Comparison of ENCODE assay signal across 2 cellular contexts in genomic region chr20:8162610-8163009, GRCh38.
TF ChIP-seq lines count a peak whose summit lies in the region.

No MANE protein-coding gene starts in this region.

TF ChIP-seq in SK-N-SH, 30 proteins besides CTCF, POLR2A, EP300 and RAD21 (continued from another document):
- no peak for TF ChIP-seq NFIC (IDR thresholded peaks at IDR 0.05; ENCODE audit: borderline replicate concordance)
- no peak for TF ChIP-seq SIN3A (IDR thresholded peaks at IDR 0.05; ENCODE audit: borderline replicate concordance, low read depth, low read length)
- no peak for TF ChIP-seq EZH2phosphoT487 (IDR thresholded peaks at IDR 0.05; ENCODE audit: borderline replicate concordance, low read depth)
- TF ChIP-seq TEAD4 (IDR thresholded peaks at IDR 0.05; ENCODE audit: borderline replicate concordance, insufficient read depth): no peak
- no peak for TF ChIP-seq FOSL2 (IDR thresholded peaks at IDR 0.05; ENCODE audit: borderline replicate concordance, low read depth)
- no peak for TF ChIP-seq TCF12 (IDR thresholded peaks at IDR 0.05)
- TF ChIP-seq FOXM1 (IDR thresholded peaks at IDR 0.05; ENCODE audit: low read depth): no peak
- TF ChIP-seq USF2 (IDR thresholded peaks at IDR 0.05; ENCODE audit: borderline replicate concordance, low read depth, low read length): no peak
- no peak for TF ChIP-seq JUND (IDR thresholded peaks at IDR 0.05)
- TF ChIP-seq SMC3 (IDR thresholded peaks at IDR 0.05; ENCODE audit: low read depth, low read length): no peak
- TF ChIP-seq RCOR1 (IDR thresholded peaks at IDR 0.05; ENCODE audit: low read length): no peak
- no peak for TF ChIP-seq RFX5 (IDR thresholded peaks at IDR 0.05; ENCODE audit: low read length)
- TF ChIP-seq MEF2A (IDR thresholded peaks at IDR 0.05; ENCODE audit: borderline replicate concordance, low read depth): no peak

TF ChIP-seq in SK-N-SH treated with all-trans-retinoic acid at 6 μM for 48 hours, 23 proteins besides CTCF, POLR2A, EP300 and RAD21 (continued from another document):
- TF ChIP-seq TSHZ2 (CRISPR knock-in tag; IDR thresholded peaks at IDR 0.05) (no peak), ZFP3 (CRISPR knock-in tag; IDR thresholded peaks at IDR 0.05) (no peak), TCF4 (CRISPR knock-in tag; IDR thresholded peaks at IDR 0.05; ENCODE audit: borderline replicate concordance) (no peak), ZC3H10 (CRISPR knock-in tag; IDR thresholded peaks at IDR 0.05) (no peak), CREB5 (CRISPR knock-in tag; IDR thresholded peaks at IDR 0.05; ENCODE audit: low read depth) (no peak)
